17 cellular contexts compared by ENCODE assay signal in the genomic region with DNA sequence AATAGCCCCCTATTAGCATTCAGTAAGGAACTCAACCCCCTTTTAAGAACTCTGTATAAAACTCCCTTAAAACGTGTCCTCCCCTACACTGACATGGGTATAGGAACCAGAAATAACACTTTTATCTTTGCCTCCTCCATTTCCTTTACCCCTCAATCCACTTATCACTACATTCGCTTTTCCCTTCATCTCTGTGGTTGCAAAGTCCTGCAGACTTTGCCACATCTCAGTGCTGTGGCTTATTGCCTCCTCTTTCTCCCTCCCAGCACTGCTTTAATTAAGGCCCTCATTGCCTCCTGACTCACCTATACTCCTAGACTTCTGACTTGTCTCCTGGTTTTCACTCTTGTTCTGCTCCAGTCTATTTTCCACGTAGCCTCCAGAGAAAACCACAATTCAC.
DNase-seq lines count a peak whose midpoint lies in the region; ATAC-seq and TF ChIP-seq lines count a peak whose summit lies in the region.
"Had no signal": no experiment of that assay in that cellular context is flagged by ENCODE, and none has a peak within 500 bp of the region (broad histone marks: within the 10 kb centered on the region; RNA-seq: fewer than 3 reads in every experiment).

No MANE protein-coding gene starts in this region.

- H3K27me3 Mint-ChIP-seq in IgD-negative memory B cell: peaks cover 4% of the 10 kb centered on the region
- no peaks in the 10 kb centered on the region for H3K27me3 Mint-ChIP-seq in progenitor cell of endocrine pancreas
- peaks cover 19% of the 10 kb centered on the region for H3K27me3 Mint-ChIP-seq in activated naive CD4-positive, alpha-beta T cell treated with anti-CD3 and anti-CD28 coated beads, Interleukin-2, amount 10 ng/mL, durations not matched to agents 7 days and 5 days

- H3K36me3 Mint-ChIP-seq in IgD-negative memory B cell (no peaks in the 10 kb centered on the region), progenitor cell of endocrine pancreas (ENCODE audit: insufficient read depth) (no peaks in the 10 kb centered on the region)
- H3K36me3 Mint-ChIP-seq in activated naive CD4-positive, alpha-beta T cell treated with anti-CD3 and anti-CD28 coated beads, Interleukin-2, amount 10 ng/mL, durations not matched to agents 7 days and 5 days: no peaks in the 10 kb centered on the region
- H3K36me3 Mint-ChIP-seq: CD4-positive, CD25-positive, alpha-beta regulatory T cell had no signal

- no peak for TF ChIP-seq CTCF in progenitor cell of endocrine pancreas (IDR thresholded peaks at IDR 0.05; ENCODE audit: unreplicated experiment)

- H3K9me3 Mint-ChIP-seq in IgD-negative memory B cell (peaks cover 2 to 6% (median 3%) of the 10 kb centered on the region in 3 donors), progenitor cell of endocrine pancreas (ENCODE audit: low read depth) (peaks cover 6% of the 10 kb centered on the region)
- peaks cover 3% of the 10 kb centered on the region for H3K9me3 Mint-ChIP-seq in activated naive CD4-positive, alpha-beta T cell treated with anti-CD3 and anti-CD28 coated beads, Interleukin-2, amount 10 ng/mL, durations not matched to agents 7 days and 5 days
- H3K9me3 Mint-ChIP-seq: CD4-positive, CD25-positive, alpha-beta regulatory T cell had no signal

- H3K36me3 ChIP-seq in SJCRH30 (no peaks in the 10 kb centered on the region), ectodermal cell (ENCODE audit: control insufficient read depth, insufficient read depth, low read length) (no peaks in the 10 kb centered on the region)
- H3K36me3 ChIP-seq: HAP-1, SJSA1 had no signal

- H3K9me3 ChIP-seq in SJCRH30 (replicated peaks): no peaks in the 10 kb centered on the region
- H3K9me3 ChIP-seq in ectodermal cell (ENCODE audit: control insufficient read depth, low read length): no peaks in the 10 kb centered on the region
- H3K9me3 ChIP-seq: Caco-2, HAP-1, SJSA1 had no signal

- CTCF ChIA-PET in activated naive CD4-positive, alpha-beta T cell treated with anti-CD3 and anti-CD28 coated beads, Interleukin-2, amount 10 ng/mL, durations not matched to agents 7 days and 5 days (lab: Charles Lee): no interaction called here

- H3K27ac ChIP-seq in SJCRH30 (peak overlapping the region; percentile 24; the same call in 1 of the 2 replicates), ectodermal cell (ENCODE audit: insufficient read depth, low read depth, low read length, poor library complexity, severe bottlenecking) (peak overlapping the region; percentile 31)
- H3K27ac ChIP-seq: SJSA1 had no signal

- H3K4me1 Mint-ChIP-seq in IgD-negative memory B cell (peaks cover 1 to 4% (median 1%) of the 10 kb centered on the region in 3 donors), progenitor cell of endocrine pancreas (ENCODE audit: low read depth) (peaks cover 53% of the 10 kb centered on the region)
- H3K4me1 Mint-ChIP-seq in activated naive CD4-positive, alpha-beta T cell treated with anti-CD3 and anti-CD28 coated beads, Interleukin-2, amount 10 ng/mL, durations not matched to agents 7 days and 5 days: peaks cover 2% of the 10 kb centered on the region
- H3K4me1 Mint-ChIP-seq: CD4-positive, CD25-positive, alpha-beta regulatory T cell had no signal

- H3K27ac Mint-ChIP-seq in IgD-negative memory B cell: peak overlapping the region in 2 of 3 donors; percentile 4 to 88
- H3K27ac Mint-ChIP-seq in progenitor cell of endocrine pancreas: peak overlapping the region; percentile 90
- H3K27ac Mint-ChIP-seq in activated naive CD4-positive, alpha-beta T cell treated with anti-CD3 and anti-CD28 coated beads, Interleukin-2, amount 10 ng/mL, durations not matched to agents 7 days and 5 days: no peak overlapping the region
- H3K27ac Mint-ChIP-seq: CD4-positive, CD25-positive, alpha-beta regulatory T cell had no signal

- no peak for ATAC-seq in HG02678 (IDR thresholded peaks at IDR 0.05; ENCODE audit: unreplicated experiment)

- 87 to 89% methylated on average over 3 of the region's 3 CpGs for WGBS in ectodermal cell, 2 experiments

- H3K4me3 ChIP-seq in SJCRH30 (no peak overlapping the region), ectodermal cell (ENCODE audit: insufficient read depth, low read depth, low read length) (no peak overlapping the region)
- H3K4me3 ChIP-seq: HAP-1, SJSA1 had no signal

- DNase-seq in SJCRH30: no peak
- DNase-seq in progenitor cell of endocrine pancreas (ENCODE audit: low spot score, unreplicated experiment): no peak
- DNase-seq in foreskin melanocyte: no peak
- DNase-seq in activated naive CD4-positive, alpha-beta T cell treated with anti-CD3 and anti-CD28 coated beads, Interleukin-2, amount 10 ng/mL, durations not matched to agents 7 days and 5 days: no peak
- DNase-seq: ACHN; Caco-2; CD4-positive, CD25-positive, alpha-beta regulatory T cell; DMS153; KBM-7; NCI-H1436 treated with DMSO at 0.1 percent for 48 hours; NCI-H2227 treated with DMSO at 0.1 percent for 48 hours; RPMI8226 had no signal

- no peak overlapping the region for H3K4me3 Mint-ChIP-seq in IgD-negative memory B cell
- peak overlapping the region; percentile 58 for H3K4me3 Mint-ChIP-seq in progenitor cell of endocrine pancreas (ENCODE audit: low read depth)
- no peak overlapping the region for H3K4me3 Mint-ChIP-seq in activated naive CD4-positive, alpha-beta T cell treated with anti-CD3 and anti-CD28 coated beads, Interleukin-2, amount 10 ng/mL, durations not matched to agents 7 days and 5 days
- H3K4me3 Mint-ChIP-seq: CD4-positive, CD25-positive, alpha-beta regulatory T cell had no signal

- no peaks in the 10 kb centered on the region for H3K27me3 ChIP-seq in SJCRH30
- H3K27me3 ChIP-seq in ectodermal cell (ENCODE audit: control insufficient read depth, insufficient read depth, low read length, poor library complexity, severe bottlenecking): no peaks in the 10 kb centered on the region
- H3K27me3 ChIP-seq: SJSA1 had no signal

- no peaks in the 10 kb centered on the region for H3K4me1 ChIP-seq in SJCRH30
- peaks cover 7% of the 10 kb centered on the region for H3K4me1 ChIP-seq in ectodermal cell (ENCODE audit: control insufficient read depth, insufficient read depth, low read length)
- H3K4me1 ChIP-seq: SJSA1 had no signal
